Comparison of ENCODE assay signal across 9 cellular contexts in genomic region chr18:55588876-55589595, GRCh38. TPM values are rescaled to one million over a fixed set of nuclear protein-coding genes. Genes with fewer than 3 reads are reported as not detected.
DNase-seq lines count a peak whose midpoint lies in the region; ATAC-seq and TF ChIP-seq lines count a peak whose summit lies in the region.
"Had no signal": no experiment of that assay in that cellular context is flagged by ENCODE, and none has a peak within 500 bp of the region (broad histone marks: within the 10 kb centered on the region; RNA-seq: fewer than 3 reads in every experiment).

No MANE protein-coding gene starts in this region.

- no peaks in the 10 kb centered on the region for H3K27me3 ChIP-seq in mesendoderm (ENCODE audit: insufficient read depth, low read length, poor library complexity)

- no peak overlapping the region for H2BK15ac ChIP-seq in mesendoderm (replicated peaks; ENCODE audit: low read depth)

- peak overlapping the region; percentile 42 for H3K4ac ChIP-seq in mesendoderm (ENCODE audit: low read depth, low read length)

- H3K4me2 ChIP-seq in mesendoderm (ENCODE audit: low read length) = peak overlapping the region; percentile 43

- H3K79me2 ChIP-seq in mesendoderm (ENCODE audit: control insufficient read depth, insufficient read depth, low read length) = peaks cover 27% of the 10 kb centered on the region

- CTCF ChIA-PET in RWPE1 (lab: Yijun Ruan, JAX) = no interaction called here

- peak overlapping the region; percentile 39 for H4K8ac ChIP-seq in mesendoderm (ENCODE audit: low read depth, low read length)

- WGBS in mesendoderm (ENCODE audit: extremely low coverage, insufficient coverage, low lambda C conversion rate) = no CpG with 5 or more reads among the region's 12 CpGs

- no peaks in the 10 kb centered on the region for H3K79me1 ChIP-seq in mesendoderm (ENCODE audit: low read length)

- H3K23ac ChIP-seq in mesendoderm (ENCODE audit: low read length) = no peak overlapping the region

- H3K18ac ChIP-seq in mesendoderm (ENCODE audit: low read length) = peak overlapping the region; percentile 97

- H3K56ac ChIP-seq in mesendoderm (ENCODE audit: low read length) = peak overlapping the region; percentile 77

- ATAC-seq in HG03378 (IDR thresholded peaks at IDR 0.05; ENCODE audit: unreplicated experiment) = no peak

- H3K9ac ChIP-seq in mesendoderm (ENCODE audit: low read length) = peak overlapping the region; percentile 72

- H3K27ac ChIP-seq in mesendoderm (ENCODE audit: low read depth, low read length) (peak overlapping the region; percentile 93), RWPE1 (no peak overlapping the region)
- H3K27ac ChIP-seq: VCaP had no signal

- H4K5ac ChIP-seq in mesendoderm (ENCODE audit: low read length) = no peak overlapping the region

- TF ChIP-seq CTCF in GM12864 (IDR thresholded peaks at IDR 0.05; ENCODE audit: low read depth, low read length, missing control alignments) (no peak), choroid plexus epithelial cell (conservative IDR thresholded peaks at IDR 0.05; ENCODE audit: low read depth, low read length) (no peak), RWPE1 (conservative IDR thresholded peaks at IDR 0.05; ENCODE audit: low read depth) (no peak)

- POLR2A ChIA-PET in RWPE1 (lab: Yijun Ruan, JAX; ENCODE audit: low non-redundant PET) = interaction anchor here (0.7 kb wide), 1 partner anchor 32 kb away, joined by 3 read pairs; no protein-coding TSS in a partner anchor

- H2BK5ac ChIP-seq in mesendoderm (ENCODE audit: low read length) = no peak overlapping the region

- no peak for DNase-seq in GM12864 (ENCODE audit: low read depth)
- peak; percentile 53 for DNase-seq in NCI-H2227 treated with DMSO at 0.1 percent for 48 hours (lab: John Stamatoyannopoulos, UW)
- DNase-seq in choroid plexus epithelial cell (ENCODE audit: low read depth) = peak; percentile 36
- peak; percentile 6 for DNase-seq in mesendoderm
- DNase-seq in RWPE1 (ENCODE audit: low spot score) = no peak
- DNase-seq in effector CD8-positive, alpha-beta T cell (lab: John Stamatoyannopoulos, UW) = no peak
- DNase-seq in activated CD4-positive, alpha-beta T cell treated with anti-CD3 and anti-CD28 coated beads, Interleukin-2, amount 50 U/mL, for 48 hours = no peak

- H3K36me3 ChIP-seq in mesendoderm (ENCODE audit: control insufficient read depth, insufficient read depth, low read length) = no peaks in the 10 kb centered on the region

- H2AK5ac ChIP-seq in mesendoderm (ENCODE audit: low read length) = no peak overlapping the region

- peak overlapping the region; percentile 44; the same call in 1 of the 2 replicates for H3K4me3 ChIP-seq in GM12864 (ENCODE audit: low read depth, low read length)
- H3K4me3 ChIP-seq in choroid plexus epithelial cell (ENCODE audit: low read depth, low read length) = peak overlapping the region; percentile 59
- peak overlapping the region; percentile 86 for H3K4me3 ChIP-seq in mesendoderm (ENCODE audit: low read length)

- H3K4me1 ChIP-seq in mesendoderm (ENCODE audit: control insufficient read depth, low read depth, low read length) = no peaks in the 10 kb centered on the region

- no peak overlapping the region for H2BK120ac ChIP-seq in mesendoderm (ENCODE audit: low read depth, low read length)

RNA-seq across cellular contexts. Expression of gene TCF4, which starts 1.0 kb away (rescaled TPM):
- polyA plus RNA-seq in mesendoderm (2013, experiment 1 of 2) = 76.2 TPM
- polyA plus RNA-seq in mesendoderm (2013, experiment 2 of 2) = 77.5 TPM

Comparison
In these comparisons a context has a peak if more than half of its experiments do, and no peak if none do; other contexts are left out.
1. DNase-seq: peak in NCI-H2227 treated with DMSO at 0.1 percent for 48 hours (single experiment), choroid plexus epithelial cell (single experiment) and mesendoderm (single experiment); none in GM12864 (single experiment), RWPE1 (single experiment), effector CD8-positive, alpha-beta T cell (single experiment) and activated CD4-positive, alpha-beta T cell treated with anti-CD3 and anti-CD28 coated beads, Interleukin-2, amount 50 U/mL, for 48 hours (0 of 2).
2. Peak in every context shown above with its lines, with median percentiles within 50 percentile points of each other: H3K4me3 ChIP-seq.